ENCODE assay signal across 8 cellular contexts in the genomic region with DNA sequence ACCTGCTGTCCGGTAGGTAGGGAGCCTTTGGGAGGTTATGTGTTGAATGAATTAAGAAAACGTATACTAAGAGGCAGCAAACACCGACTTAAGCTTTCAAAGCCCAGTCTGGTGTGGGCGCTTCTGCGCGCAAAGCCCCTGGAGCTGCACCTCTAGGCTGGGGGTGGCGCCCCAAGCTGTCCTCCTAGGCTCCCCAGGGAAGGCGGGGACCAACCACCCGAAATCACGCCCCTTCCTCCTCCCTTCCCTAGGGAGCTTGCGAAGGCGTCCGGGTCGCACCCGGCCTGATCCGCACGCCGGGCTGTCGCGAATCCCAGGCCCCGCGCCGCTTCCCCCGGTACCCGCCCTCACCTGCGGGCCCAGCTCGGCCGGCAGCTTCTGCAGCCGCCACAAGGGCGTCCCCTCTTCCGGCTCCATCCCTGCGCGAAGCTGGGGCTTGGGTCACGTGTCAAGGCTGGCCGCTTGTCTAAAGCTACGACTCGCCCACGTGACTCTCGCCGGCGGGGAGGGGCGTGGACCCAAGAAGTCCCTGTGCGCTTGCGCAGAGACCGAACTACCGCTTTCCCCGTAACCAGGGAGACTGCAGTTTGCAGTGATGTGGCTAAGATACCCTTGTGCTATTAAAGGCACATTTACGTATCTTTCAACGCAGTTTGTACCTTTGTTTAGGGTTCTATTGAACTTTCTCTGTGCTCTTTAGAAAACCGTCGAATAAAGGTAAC. TPM values are rescaled to one million over a fixed set of nuclear protein-coding genes. Genes with fewer than 3 reads are reported as not detected.
A peak's percentile ranks its signal among the peaks of the same experiment; 100 is the strongest.
DNase-seq lines count a peak whose midpoint lies in the region; ATAC-seq and TF ChIP-seq lines count a peak whose summit lies in the region.

A gene (minus strand): TSS at position 468 of the 722 bp plus-strand sequence. CDS start 51 bp downstream, at position 417.

- H3K4me1 Mint-ChIP-seq in natural killer cell = peaks cover 21 to 40% of the 10 kb centered on the region in 2 donors

- H3K27me3 ChIP-seq in H7 (ENCODE audit: control insufficient read depth, insufficient read depth, low read length) (no peaks in the 10 kb centered on the region), Loucy (ENCODE audit: insufficient read depth, low read length, poor library complexity, severe bottlenecking) (no peaks in the 10 kb centered on the region)

- no peaks in the 10 kb centered on the region for H3K9me2 ChIP-seq in Loucy (replicated peaks; ENCODE audit: low read depth, low read length)

- ATAC-seq in natural killer cell = peak; percentile 95 to 97 (median 95)

- TF ChIP-seq CTCF in Loucy (conservative IDR thresholded peaks at IDR 0.05; ENCODE audit: low read length) = peak; percentile 33
- TF ChIP-seq CTCF in natural killer cell (IDR thresholded peaks at IDR 0.05) = peak; percentile 22

- H3F3A ChIP-seq in Loucy (ENCODE audit: low read depth) = no peaks in the 10 kb centered on the region

- TF ChIP-seq POLR2A in Raji (IDR thresholded peaks at IDR 0.05; ENCODE audit: insufficient read depth, low read depth, low read length) = peak; percentile 90

- no peaks in the 10 kb centered on the region for H3K27me3 Mint-ChIP-seq in natural killer cell (ENCODE audit: low read depth in 2 of 2)

- peaks cover 16% of the 10 kb centered on the region; the same call in 1 of the 2 replicates for H3K79me2 ChIP-seq in Loucy (ENCODE audit: insufficient read depth, low read length)

- peak within 1 kb of the TSS; percentile 90 for H3K4me2 ChIP-seq in Loucy (ENCODE audit: low read depth, low read length, poor library complexity, severe bottlenecking)

- H3K36me3 ChIP-seq in H7 (replicated peaks; ENCODE audit: control insufficient read depth, insufficient read depth, low read length) = no peaks in the 10 kb centered on the region
- no peaks in the 10 kb centered on the region for H3K36me3 ChIP-seq in Loucy (ENCODE audit: insufficient read depth, low read length)

- peak within 1 kb of the TSS; percentile 77 for H2AFZ ChIP-seq in Loucy (ENCODE audit: low read length)

- H3K4me3 ChIP-seq in H7 (ENCODE audit: insufficient read depth, low read depth, low read length) = peak within 1 kb of the TSS; percentile 62
- H3K4me3 ChIP-seq in Loucy (ENCODE audit: low read length, poor library complexity, severe bottlenecking) = peak within 1 kb of the TSS; percentile 85

- peaks cover 42% of the 10 kb centered on the region for H3K4me1 ChIP-seq in Loucy (ENCODE audit: insufficient read depth, low read length, poor library complexity, severe bottlenecking)

- intact Hi-C loops in natural killer cell (cut with micrococcal nuclease) = loop anchor here (1.0 to 5.0 kb wide), 3 partner anchors 22 to 1369 kb away; a partner anchor contains a TSS

- H3K9ac ChIP-seq in Loucy (ENCODE audit: low read depth, low read length, poor library complexity, severe bottlenecking) = peak within 1 kb of the TSS; percentile 78

- in situ Hi-C loops in G401 (cut with HindIII; ENCODE audit: low sequenced_read_pairs) = no loop called here

- H4K20me1 ChIP-seq in Loucy (ENCODE audit: insufficient read depth, low read length, poor library complexity, severe bottlenecking) = no peaks in the 10 kb centered on the region

- no peaks in the 10 kb centered on the region for H3K9me3 Mint-ChIP-seq in natural killer cell

- peak; percentile 97 for DNase-seq in G401 (ENCODE audit: low spot score)
- peak; percentile 89 for DNase-seq in H7
- DNase-seq in activated T-helper 9 cell treated with anti-CD3 and anti-CD28 coated beads, Interleukin-2, amount 50 U/mL, for 16 hours (ENCODE audit: low read depth) = peak; percentile 95
- peak; percentile 95 for DNase-seq in fibroblast of peridontal ligament (ENCODE audit: extremely low read depth)
- DNase-seq in natural killer cell = peak; percentile 96
- peak; percentile 97 for DNase-seq in stimulated activated naive CD4-positive, alpha-beta T cell treated with Interleukin-2 at 50 U/mL for 16 hours (lab: John Stamatoyannopoulos, UW)

- H3K36me3 Mint-ChIP-seq in natural killer cell = peaks cover 8% of the 10 kb centered on the region

- H3K9me3 ChIP-seq in Loucy (ENCODE audit: insufficient read depth, low read depth, low read length) = no peaks in the 10 kb centered on the region

- peak within 1 kb of the TSS; percentile 63 for H3K4me3 Mint-ChIP-seq in natural killer cell

- H3K27ac Mint-ChIP-seq in natural killer cell = peak within 1 kb of the TSS; percentile 86 to 92

RNA-seq across cellular contexts. Expression of the gene that starts here (rescaled TPM):
- total RNA-seq in G401 (2014; rRNA removed; shearing (Covaris generic)) = 41.1 and 43.4 TPM in 2 replicates
- 12.4 and 13.5 TPM in 2 replicates for total RNA-seq in H7 (2014; rRNA removed; shearing (Covaris generic))
- total RNA-seq in natural killer cell = 10 to 100 TPM; 12.3 to 19.6 (median 13.1) TPM

Comparison
In these comparisons a context has a peak if more than half of its experiments do, and no peak if none do; other contexts are left out.
1. Peak in every context shown above with its lines: DNase-seq, ATAC-seq and H3K4me3 ChIP-seq.